ENCODE assay signal across 24 cellular contexts in the genomic region with DNA sequence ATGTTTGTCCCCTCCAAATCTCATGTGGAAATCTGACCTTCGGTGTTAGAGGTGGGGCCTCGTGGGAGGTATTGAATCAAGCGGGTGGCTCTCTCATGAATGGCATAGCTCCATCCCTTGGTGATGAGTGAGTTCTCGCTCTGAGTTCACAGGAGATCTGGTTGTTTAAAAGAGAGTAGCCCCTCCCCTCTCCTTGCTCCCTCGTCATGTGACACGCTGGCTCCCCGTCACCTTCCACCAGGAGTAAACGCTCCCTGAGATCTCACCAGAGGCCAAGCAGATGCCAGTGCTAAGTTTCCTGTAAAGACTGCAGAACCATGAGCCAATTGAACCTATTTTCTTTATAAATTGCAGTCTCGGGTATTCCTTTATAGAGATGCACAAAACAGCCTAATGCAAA.
"Had no signal": no experiment of that assay in that cellular context is flagged by ENCODE, and none has a peak within 500 bp of the region (broad histone marks: within the 10 kb centered on the region; RNA-seq: fewer than 3 reads in every experiment).

No MANE protein-coding gene starts in this region.

- H3K9me3 Mint-ChIP-seq: neural progenitor cell had no signal

- H3K4me3 ChIP-seq: gastrocnemius medialis, lower lobe of right lung, neural progenitor cell, right atrium auricular region, smooth muscle cell, suprapubic skin, transverse colon, upper lobe of right lung, uterus had no signal

- ATAC-seq: effector memory CD8-positive, alpha-beta T cell; gastrocnemius medialis; left ventricle myocardium superior; lower lobe of right lung; natural killer cell; sciatic nerve; stimulated activated naive CD8-positive, alpha-beta T cell treated with anti-CD3 and anti-CD28 coated beads, Interleukin-15, amount 100 ng/mL, for 72 hours; upper lobe of right lung had no signal

- H3K9ac ChIP-seq: neural progenitor cell, parathyroid adenoma had no signal

- H3K4me2 ChIP-seq: neural progenitor cell, smooth muscle cell had no signal

- H3K9me3 ChIP-seq: gastrocnemius medialis, lower lobe of right lung, right atrium auricular region, suprapubic skin, transverse colon, upper lobe of right lung, uterus had no signal

- H2AFZ ChIP-seq: neural progenitor cell, parathyroid adenoma had no signal

- H3K4me1 Mint-ChIP-seq: natural killer cell; neural progenitor cell; stimulated activated naive CD8-positive, alpha-beta T cell treated with anti-CD3 and anti-CD28 coated beads, Interleukin-15, amount 100 ng/mL, for 72 hours had no signal

- H3K27me3 ChIP-seq: gastrocnemius medialis, neural progenitor cell, right atrium auricular region, suprapubic skin, transverse colon, upper lobe of right lung, uterus had no signal

- H3K36me3 Mint-ChIP-seq: natural killer cell, neural progenitor cell had no signal

- H3K27me3 Mint-ChIP-seq: effector memory CD8-positive, alpha-beta T cell; progenitor cell of endocrine pancreas had no signal

- DNase-seq: cortex of kidney; effector memory CD8-positive, alpha-beta T cell; foreskin fibroblast; gastrocnemius medialis; head of caudate nucleus; left ventricle myocardium superior; lower lobe of right lung; natural killer cell; stimulated activated CD4-positive, alpha-beta T cell treated with anti-CD3 and anti-CD28 coated beads, Interleukin-12 subunit alpha, Interleukin-12 subunit beta, amount 100 ng/mL, for 4 hours; stimulated activated CD4-positive, alpha-beta T cell treated with anti-CD3 and anti-CD28 coated beads, Interleukin-1b, Interleukin-23, amount 100 ng/mL, for 48 hours; stimulated activated CD4-positive, alpha-beta T cell treated with anti-CD3 and anti-CD28 coated beads, Interleukin-4, amount 100 ng/mL, for 1 hour; stimulated activated CD8-positive, alpha-beta memory T cell treated with anti-CD3 and anti-CD28 coated beads, Interleukin-4, amount 100 ng/mL, for 48 hours; stimulated activated naive CD4-positive, alpha-beta T cell; stimulated activated naive CD8-positive, alpha-beta T cell treated with anti-CD3 and anti-CD28 coated beads, Interleukin-15, amount 100 ng/mL, for 72 hours; upper lobe of right lung; uterus had no signal

- H3K36me3 ChIP-seq: gastrocnemius medialis, lower lobe of right lung, neural progenitor cell, right atrium auricular region, suprapubic skin, transverse colon, upper lobe of right lung, uterus had no signal

- H3K27ac ChIP-seq: gastrocnemius medialis, lower lobe of right lung, neural progenitor cell, parathyroid adenoma, right atrium auricular region, suprapubic skin, upper lobe of right lung, uterus had no signal

- H3K27ac Mint-ChIP-seq: effector memory CD8-positive, alpha-beta T cell; natural killer cell; neural progenitor cell; progenitor cell of endocrine pancreas; stimulated activated naive CD8-positive, alpha-beta T cell treated with anti-CD3 and anti-CD28 coated beads, Interleukin-15, amount 100 ng/mL, for 72 hours had no signal

- H3K4me1 ChIP-seq: gastrocnemius medialis, lower lobe of right lung, neural progenitor cell, parathyroid adenoma, right atrium auricular region, suprapubic skin, upper lobe of right lung, uterus had no signal

- H3K4me3 Mint-ChIP-seq: effector memory CD8-positive, alpha-beta T cell; natural killer cell; neural progenitor cell; stimulated activated naive CD8-positive, alpha-beta T cell treated with anti-CD3 and anti-CD28 coated beads, Interleukin-15, amount 100 ng/mL, for 72 hours had no signal

- H3K79me2 ChIP-seq: parathyroid adenoma had no signal
